23 cellular contexts compared by ENCODE assay signal in the genomic region with DNA sequence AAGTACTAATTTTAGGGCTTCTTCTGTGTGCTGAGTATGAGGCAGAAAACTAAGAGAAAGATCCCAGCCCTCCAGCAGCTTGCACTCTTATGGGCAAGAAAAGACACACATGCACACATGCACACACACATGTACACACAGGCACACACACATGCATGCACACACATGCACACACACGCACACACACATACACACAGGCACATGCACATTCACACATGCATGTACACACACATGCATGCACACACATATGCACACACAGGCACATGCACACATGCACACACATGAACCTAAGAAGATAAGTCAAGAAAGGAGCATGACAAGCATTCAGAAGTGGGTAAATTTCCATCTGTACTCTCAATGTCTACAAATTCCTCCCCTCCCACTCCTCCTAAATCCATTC.
"Had no signal": no experiment of that assay in that cellular context is flagged by ENCODE, and none has a peak within 500 bp of the region (broad histone marks: within the 10 kb centered on the region; RNA-seq: fewer than 3 reads in every experiment).

No MANE protein-coding gene starts in this region.

- DNase-seq: IMR-90, Karpas-422, KG1, MM.1S, NCI-H1092 treated with DMSO at 0.1 percent for 48 hours, NCI-H1436, NCI-H187, NCI-H2029, NCI-H2081 treated with DMSO at 0.1 percent for 48 hours, NCI-H2171, NCI-H226, NCI-H446, NCI-H510A, NCI-H524 treated with DMSO at 0.1 percent for 48 hours, NCI-H69, NCI-H774, Right ventricle myocardium superior, RPMI8226, SIG-M5 had no signal

- H3K9me3 ChIP-seq: SJSA1 had no signal

- H3K27ac ChIP-seq: HL-60, SJSA1, SK-N-MC had no signal

- FAIRE-seq: RCC 7860 had no signal

- H3K4me3 ChIP-seq: SJSA1, SK-N-MC had no signal

- H3K4me1 ChIP-seq: SJSA1 had no signal

- H3K36me3 ChIP-seq: SJSA1 had no signal
